Comparison of ENCODE assay signal across 1 cellular context in genomic region chr9:99049228-99049627, GRCh38.
TF ChIP-seq lines count a peak whose summit lies in the region.

No MANE protein-coding gene starts in this region.

TF ChIP-seq in K562, 482 proteins besides CTCF, POLR2A, EP300 and RAD21 (continued from another document):
- TF ChIP-seq ZNF280B (CRISPR knock-in tag; IDR thresholded peaks at IDR 0.05), result no peak
- TF ChIP-seq ZBTB17 (CRISPR knock-in tag; IDR thresholded peaks at IDR 0.05), result no peak
- no peak for TF ChIP-seq ZNF282 (CRISPR knock-in tag; IDR thresholded peaks at IDR 0.05)
- TF ChIP-seq XRCC3 (IDR thresholded peaks at IDR 0.05), result no peak
- no peak for TF ChIP-seq MAFG (tag; conservative IDR thresholded peaks at IDR 0.05)
- TF ChIP-seq ELK3 (CRISPR knock-in tag; IDR thresholded peaks at IDR 0.05), result no peak
- TF ChIP-seq ZFP36 (IDR thresholded peaks at IDR 0.05; ENCODE audit: low read depth, low read length, partially characterized antibody), result peak; percentile 74
- TF ChIP-seq ZNF407 (IDR thresholded peaks at IDR 0.05; ENCODE audit: low read depth), result no peak
- no peak for TF ChIP-seq ZNF586 (CRISPR knock-in tag; conservative IDR thresholded peaks at IDR 0.05)
- TF ChIP-seq SFPQ (IDR thresholded peaks at IDR 0.05; ENCODE audit: low read depth, low read length), result no peak
- no peak for TF ChIP-seq ZNF707 (CRISPR knock-in tag; conservative IDR thresholded peaks at IDR 0.05)
- TF ChIP-seq FUS (optimal IDR thresholded peaks at IDR 0.05; ENCODE audit: low read depth, low read length), result no peak
- TF ChIP-seq ZBTB11 (CRISPR knock-in tag; IDR thresholded peaks at IDR 0.05), result no peak
- TF ChIP-seq ZZZ3 (IDR thresholded peaks at IDR 0.05), result no peak
- peak; percentile 64 for TF ChIP-seq BCOR (IDR thresholded peaks at IDR 0.05)
- no peak for TF ChIP-seq DACH1 (IDR thresholded peaks at IDR 0.05; ENCODE audit: partially characterized antibody)
- TF ChIP-seq KDM1A (IDR thresholded peaks at IDR 0.05), result peak in 1 of 2 experiments; percentile 41; a peak in 1 of 4 replicates
- TF ChIP-seq ZNF311 (CRISPR knock-in tag; IDR thresholded peaks at IDR 0.05), result no peak
- no peak for TF ChIP-seq POLR2G (IDR thresholded peaks at IDR 0.05; ENCODE audit: low read depth, low read length)
